ENCODE assay signal across 11 cellular contexts in genomic region chr16:68072038-68072695, GRCh38. TPM values are rescaled to one million over a fixed set of nuclear protein-coding genes. Genes with fewer than 3 reads are reported as not detected.
DNase-seq lines count a peak whose midpoint lies in the region; ATAC-seq and TF ChIP-seq lines count a peak whose summit lies in the region.
"Had no signal": no experiment of that assay in that cellular context is flagged by ENCODE, and none has a peak within 500 bp of the region (broad histone marks: within the 10 kb centered on the region; RNA-seq: fewer than 3 reads in every experiment).

No MANE protein-coding gene starts in this region.

- WGBS in esophagus, 2 donors = 55 to 74% methylated on average over 9 of the region's 9 CpGs

- peaks cover 62 to 91% (median 79%) of the 10 kb centered on the region in 4 donors for H3K4me1 Mint-ChIP-seq in CD4-positive, alpha-beta memory T cell
- H3K4me1 Mint-ChIP-seq in activated naive CD4-positive, alpha-beta T cell treated with anti-CD3 and anti-CD28 coated beads, Interleukin-2, amount 10 ng/mL, durations not matched to agents 7 days and 5 days = peaks cover 90% of the 10 kb centered on the region

- intact Hi-C loops in CD4-positive, alpha-beta memory T cell (cut with micrococcal nuclease) = no loop called here

- POLR2A ChIA-PET in CD4-positive, alpha-beta memory T cell (lab: Charles Lee; ENCODE audit: partially characterized antibody) = interaction anchor here (0.8 to 17.1 kb wide), 3 partner anchors 10 to 44 kb away, joined by 3 to 474 read pairs (median 3); partner anchors contain the start of gene NFATC3

- no peak for DNase-seq in CD4-positive, alpha-beta memory T cell
- peak; percentile 65 for DNase-seq in NCI-H226
- no peak for DNase-seq in omental fat pad (ENCODE audit: low spot score)
- DNase-seq in DMS53 treated with DMSO at 0.1 percent for 48 hours (lab: John Stamatoyannopoulos, UW; ENCODE audit: unreplicated experiment) = no peak
- no peak for DNase-seq in activated naive CD4-positive, alpha-beta T cell treated with anti-CD3 and anti-CD28 coated beads, Interleukin-2, amount 10 ng/mL, durations not matched to agents 7 days and 5 days
- no peak for DNase-seq in NCI-H187 treated with DMSO at 0.1 percent for 48 hours (lab: John Stamatoyannopoulos, UW)
- DNase-seq: occipital lobe; stimulated activated naive CD8-positive, alpha-beta T cell treated with anti-CD3 and anti-CD28 coated beads, Interleukin-15, Interleukin-2, amounts not matched to agents 100 U/mL and 50 U/mL, for 24 hours had no signal

- no peaks in the 10 kb centered on the region for H3K27me3 Mint-ChIP-seq in CD4-positive, alpha-beta memory T cell
- no peaks in the 10 kb centered on the region for H3K27me3 Mint-ChIP-seq in activated naive CD4-positive, alpha-beta T cell treated with anti-CD3 and anti-CD28 coated beads, Interleukin-2, amount 10 ng/mL, durations not matched to agents 7 days and 5 days

- H3K27ac ChIP-seq in CD4-positive, alpha-beta memory T cell (ENCODE audit: low read depth, low read length) = no peak overlapping the region
- peak overlapping the region; percentile 14 to 72 for H3K27ac ChIP-seq in esophagus (ENCODE audit: low read depth in 2 of 2, low read length in 1 of 2)

- TF ChIP-seq CTCF in omental fat pad (IDR thresholded peaks at IDR 0.05) = no peak

- peaks cover 0 to 2% (median 0%) of the 10 kb centered on the region in 8 donors for H3K9me3 Mint-ChIP-seq in CD4-positive, alpha-beta memory T cell
- no peaks in the 10 kb centered on the region for H3K9me3 Mint-ChIP-seq in activated naive CD4-positive, alpha-beta T cell treated with anti-CD3 and anti-CD28 coated beads, Interleukin-2, amount 10 ng/mL, durations not matched to agents 7 days and 5 days

- CTCF ChIA-PET in CD4-positive, alpha-beta memory T cell (lab: Charles Lee; ENCODE audit: partially characterized antibody) = interaction anchor here (1.6 to 8.2 kb wide), 6 partner anchors 12 to 156 kb away, joined by 4 to 83 read pairs (median 6); partner anchors contain the start of gene NFATC3
- CTCF ChIA-PET in activated naive CD4-positive, alpha-beta T cell treated with anti-CD3 and anti-CD28 coated beads, Interleukin-2, amount 10 ng/mL, durations not matched to agents 7 days and 5 days (lab: Charles Lee) = interaction anchor here (0.6 to 7.8 kb wide), 9 partner anchors 12 to 209 kb away, joined by 3 to 64 read pairs (median 5); partner anchors contain the start of gene NFATC3

- H3K4me3 ChIP-seq in CD4-positive, alpha-beta memory T cell (ENCODE audit: low read length in 2 of 2) = no peak overlapping the region
- no peak overlapping the region for H3K4me3 ChIP-seq in esophagus (ENCODE audit: low read depth in 1 of 2, low read length in 2 of 2)

- peak; percentile 91 for ATAC-seq in omental fat pad (ENCODE audit: low FRiP score)
- no peak for ATAC-seq in HG03521 (IDR thresholded peaks at IDR 0.05; ENCODE audit: unreplicated experiment)
- ATAC-seq: stimulated activated naive CD8-positive, alpha-beta T cell treated with anti-CD3 and anti-CD28 coated beads, Interleukin-15, Interleukin-2, amounts not matched to agents 100 U/mL and 50 U/mL, for 24 hours had no signal

- no peaks in the 10 kb centered on the region for H3K36me3 ChIP-seq in CD4-positive, alpha-beta memory T cell (ENCODE audit: insufficient read depth, low read length)
- H3K36me3 ChIP-seq in esophagus (ENCODE audit: control insufficient read depth in 2 of 2, insufficient read depth in 2 of 2, low read length in 1 of 2) = peaks cover 13 to 18% of the 10 kb centered on the region in 2 donors

- peak overlapping the region in 5 of 8 donors; percentile 6 to 39 (median 27) for H3K4me3 Mint-ChIP-seq in CD4-positive, alpha-beta memory T cell
- H3K4me3 Mint-ChIP-seq in activated naive CD4-positive, alpha-beta T cell treated with anti-CD3 and anti-CD28 coated beads, Interleukin-2, amount 10 ng/mL, durations not matched to agents 7 days and 5 days = no peak overlapping the region

- H3K27me3 ChIP-seq in CD4-positive, alpha-beta memory T cell (ENCODE audit: insufficient read depth, low read length) = no peaks in the 10 kb centered on the region
- no peaks in the 10 kb centered on the region for H3K27me3 ChIP-seq in esophagus (ENCODE audit: control insufficient read depth in 1 of 2, insufficient read depth in 2 of 2, low read length in 2 of 2)

- H3K4me1 ChIP-seq in CD4-positive, alpha-beta memory T cell (ENCODE audit: insufficient read depth, low read length) = peaks cover 86% of the 10 kb centered on the region
- peaks cover 0 to 17% of the 10 kb centered on the region in 2 donors for H3K4me1 ChIP-seq in esophagus (ENCODE audit: control insufficient read depth in 2 of 2, insufficient read depth in 2 of 2, low read length in 1 of 2)

- H3K36me3 Mint-ChIP-seq in CD4-positive, alpha-beta memory T cell = peaks cover 23 to 28% of the 10 kb centered on the region in 2 donors
- H3K36me3 Mint-ChIP-seq in activated naive CD4-positive, alpha-beta T cell treated with anti-CD3 and anti-CD28 coated beads, Interleukin-2, amount 10 ng/mL, durations not matched to agents 7 days and 5 days = peaks cover 62% of the 10 kb centered on the region

- no peaks in the 10 kb centered on the region for H3K9me3 ChIP-seq in CD4-positive, alpha-beta memory T cell (ENCODE audit: control insufficient read depth in 1 of 2, low read length in 2 of 2)
- H3K9me3 ChIP-seq in esophagus (ENCODE audit: control insufficient read depth in 2 of 2, insufficient read depth in 1 of 2, low read depth in 1 of 2, low read length in 1 of 2) = no peaks in the 10 kb centered on the region

- H3K27ac Mint-ChIP-seq in CD4-positive, alpha-beta memory T cell = peak overlapping the region in 5 of 7 donors; percentile 12 to 74 (median 53)
- no peak overlapping the region for H3K27ac Mint-ChIP-seq in activated naive CD4-positive, alpha-beta T cell treated with anti-CD3 and anti-CD28 coated beads, Interleukin-2, amount 10 ng/mL, durations not matched to agents 7 days and 5 days

RNA-seq across cellular contexts. Expression of gene NFATC3, which starts 13.0 kb away (rescaled TPM):
- 100 to 1,000 TPM; 127 to 134 TPM for total RNA-seq in CD4-positive, alpha-beta memory T cell
- polyA plus RNA-seq in CD4-positive, alpha-beta memory T cell = 10 to 100 TPM; 76.5 to 94.9 TPM
- 1 to 10 TPM; 4.0 to 5.5 TPM for polyA plus RNA-seq in esophagus
- 10 to 100 TPM; 39.5 to 54.5 (median 45.6) TPM for total RNA-seq in omental fat pad

RNA-seq across cellular contexts. Expression of gene DUS2, which starts 49.1 kb away (rescaled TPM):
- 10 to 100 TPM; 13.8 to 14.6 TPM for total RNA-seq in CD4-positive, alpha-beta memory T cell
- 10 to 100 TPM in 1 of 2 donors, 1 to 10 TPM in 1; 9.0 to 11.9 TPM for polyA plus RNA-seq in CD4-positive, alpha-beta memory T cell
- polyA plus RNA-seq in esophagus = 10 to 100 TPM in 1 of 2 donors, 1 to 10 TPM in 1; 6.2 to 11.1 TPM
- 10 to 100 TPM in 2 of 4 donors, 1 to 10 TPM in 2; 6.7 to 17.9 (median 10.2) TPM for total RNA-seq in omental fat pad

RNA-seq across cellular contexts. Expression of gene DDX28, which starts 49.1 kb away (rescaled TPM):
- total RNA-seq in CD4-positive, alpha-beta memory T cell = 10 to 100 TPM; 16.1 to 17.0 TPM
- polyA plus RNA-seq in CD4-positive, alpha-beta memory T cell = 10 to 100 TPM; 36.0 to 55.8 TPM
- 10 to 100 TPM in 1 of 2 donors, 1 to 10 TPM in 1; 4.0 to 13.1 TPM for polyA plus RNA-seq in esophagus
- 10 to 100 TPM in 1 of 4 donors, 1 to 10 TPM in 3; 6.4 to 13.5 (median 6.8) TPM for total RNA-seq in omental fat pad

RNA-seq across cellular contexts. Expression of gene DPEP2NB, which starts 56.5 kb away (rescaled TPM):
- total RNA-seq in CD4-positive, alpha-beta memory T cell = not detected
- not detected for polyA plus RNA-seq in CD4-positive, alpha-beta memory T cell
- under 1 TPM in 1 of 2 donors, not detected in 1; 0.04 TPM for polyA plus RNA-seq in esophagus
- not detected for total RNA-seq in omental fat pad
- total RNA-seq: epithelial cell of proximal tubule, occipital lobe had no signal
